Comparison of ENCODE assay signal across 17 cellular contexts in the genomic region with DNA sequence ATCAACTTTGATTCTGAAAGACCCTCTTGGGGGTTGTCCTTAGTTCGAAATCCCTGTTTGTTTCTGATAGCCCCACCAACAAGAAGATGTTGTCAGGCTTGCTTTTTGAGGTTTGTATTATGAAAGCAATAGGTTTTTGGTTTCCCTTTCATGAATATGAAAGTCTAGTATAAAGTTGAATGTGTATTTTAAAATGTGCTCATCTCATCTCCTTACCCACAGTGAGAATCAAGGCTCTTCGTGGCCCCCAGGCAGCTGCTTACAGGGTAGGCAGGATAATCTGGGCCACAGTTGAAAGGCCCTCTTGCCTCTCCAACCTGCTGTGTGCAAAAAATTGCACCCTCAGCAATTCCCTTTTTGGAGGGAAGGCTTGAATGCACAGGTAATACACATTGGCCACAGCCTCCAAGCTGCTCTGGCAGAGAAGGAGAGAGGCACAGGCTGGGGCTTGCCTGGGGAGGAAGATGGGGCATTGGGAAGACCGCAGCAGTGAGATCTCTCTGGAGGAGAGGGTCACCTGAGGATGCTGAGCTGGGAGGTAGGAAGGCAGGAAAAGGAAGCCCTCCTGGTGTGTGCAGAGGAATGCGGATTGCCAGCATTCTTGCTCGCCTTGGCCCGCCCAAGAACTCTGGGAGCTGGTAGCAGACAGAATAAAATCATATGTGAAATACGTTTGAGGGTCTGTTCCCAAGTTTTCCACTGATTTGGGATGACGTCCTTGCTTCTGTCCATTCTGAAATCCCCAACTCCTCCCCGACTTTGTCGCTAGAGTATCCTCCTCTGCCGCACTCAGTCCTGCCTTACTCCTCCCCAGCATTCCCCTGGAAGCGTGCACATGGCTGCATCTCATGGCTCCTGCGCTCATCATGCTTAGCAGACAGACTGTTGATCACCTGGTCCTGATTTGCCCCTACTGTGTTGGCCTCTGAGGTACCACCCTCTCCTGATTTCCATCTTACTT.
DNase-seq lines count a peak whose midpoint lies in the region; ATAC-seq and TF ChIP-seq lines count a peak whose summit lies in the region.
"Had no signal": no experiment of that assay in that cellular context is flagged by ENCODE, and none has a peak within 500 bp of the region (broad histone marks: within the 10 kb centered on the region; RNA-seq: fewer than 3 reads in every experiment).

No MANE protein-coding gene starts in this region.

- no peak overlapping the region for H2BK12ac ChIP-seq in mesenchymal stem cell (ENCODE audit: low read length in 2 of 2)

- no peak for ATAC-seq in naive thymus-derived CD8-positive, alpha-beta T cell
- ATAC-seq: gastroesophageal sphincter; left colon; natural killer cell; stimulated activated naive CD8-positive, alpha-beta T cell treated with anti-CD3 and anti-CD28 coated beads, Interleukin-15, Interleukin-2, amounts not matched to agents 100 U/mL and 50 U/mL, for 24 hours; T-cell had no signal

- peaks cover 9% of the 10 kb centered on the region for H3K4me1 ChIP-seq in MM.1S (ENCODE audit: low read length)
- H3K4me1 ChIP-seq in mammary epithelial cell (ENCODE audit: insufficient read depth, low read length) = peaks cover 16% of the 10 kb centered on the region
- no peaks in the 10 kb centered on the region for H3K4me1 ChIP-seq in mesenchymal stem cell (ENCODE audit: control insufficient read depth, insufficient read depth, low read depth, low read length)
- H3K4me1 ChIP-seq in tibial nerve = peaks cover 0 to 23% (median 0%) of the 10 kb centered on the region in 4 donors
- H3K4me1 ChIP-seq: gastroesophageal sphincter had no signal

- H3K4me3 Mint-ChIP-seq in naive thymus-derived CD8-positive, alpha-beta T cell = no peak overlapping the region
- H3K4me3 Mint-ChIP-seq: activated T-helper 1 cell treated with anti-CD3 and anti-CD28 coated beads, Interleukin-12 subunit alpha, Interleukin-12 subunit beta, Interleukin-2, Interleukin-4 antibody, amounts not matched to agents 30 ng/mL and 10 ng/mL and 1 ng/mL, durations not matched to agents 14 hours and 24 hours and 36 hours; natural killer cell; T-cell had no signal

- H2AFZ ChIP-seq in MM.1S (ENCODE audit: low read length) = no peak overlapping the region
- H2AFZ ChIP-seq in mammary epithelial cell (ENCODE audit: low read depth, low read length) = peak overlapping the region; percentile 56
- no peak overlapping the region for H2AFZ ChIP-seq in mesenchymal stem cell (ENCODE audit: low read depth, low read length)

- TF ChIP-seq POLR2A in tibial nerve (IDR thresholded peaks at IDR 0.05) = no peak

- peaks cover 0 to 2% (median 0%) of the 10 kb centered on the region in 9 donors for H3K9me3 Mint-ChIP-seq in naive thymus-derived CD8-positive, alpha-beta T cell
- H3K9me3 Mint-ChIP-seq: activated T-helper 1 cell treated with anti-CD3 and anti-CD28 coated beads, Interleukin-12 subunit alpha, Interleukin-12 subunit beta, Interleukin-2, Interleukin-4 antibody, amounts not matched to agents 30 ng/mL and 10 ng/mL and 1 ng/mL, durations not matched to agents 14 hours and 24 hours and 36 hours; natural killer cell; T-cell had no signal

- H3K23ac ChIP-seq in mesenchymal stem cell (ENCODE audit: low read length in 2 of 2) = no peak overlapping the region

- no peaks in the 10 kb centered on the region for H3K36me3 Mint-ChIP-seq in naive thymus-derived CD8-positive, alpha-beta T cell
- H3K36me3 Mint-ChIP-seq: natural killer cell, T-cell had no signal

- H3K27ac Mint-ChIP-seq in naive thymus-derived CD8-positive, alpha-beta T cell = peak overlapping the region in 2 of 10 donors; percentile 4 to 49
- H3K27ac Mint-ChIP-seq: activated T-helper 1 cell treated with anti-CD3 and anti-CD28 coated beads, Interleukin-12 subunit alpha, Interleukin-12 subunit beta, Interleukin-2, Interleukin-4 antibody, amounts not matched to agents 30 ng/mL and 10 ng/mL and 1 ng/mL, durations not matched to agents 14 hours and 24 hours and 36 hours; natural killer cell; T-cell had no signal

- H3K4me2 ChIP-seq in MM.1S (ENCODE audit: low read depth, low read length) (peak overlapping the region; percentile 7; the same call in 1 of the 2 replicates), mammary epithelial cell (ENCODE audit: insufficient read depth, low read depth, low read length) (peak overlapping the region; percentile 50), mesenchymal stem cell (ENCODE audit: low read length, poor library complexity, severe bottlenecking) (no peak overlapping the region)

- peaks cover 4 to 9% (median 8%) of the 10 kb centered on the region in 4 donors for H3K4me1 Mint-ChIP-seq in naive thymus-derived CD8-positive, alpha-beta T cell

- H3K79me1 ChIP-seq in mesenchymal stem cell (replicated peaks; ENCODE audit: low read length, poor library complexity, severe bottlenecking) = no peaks in the 10 kb centered on the region

- CTCF ChIA-PET in mammary epithelial cell (lab: Charles Lee; ENCODE audit: low non-redundant PET) = no interaction called here

- no peak overlapping the region for H2BK15ac ChIP-seq in mesenchymal stem cell (ENCODE audit: low read depth, poor library complexity, severe bottlenecking)

- H3K27ac ChIP-seq in MM.1S (ENCODE audit: low read length) (0 out of 2 replicates have a peak overlapping the region, but pooled peaks have one; percentile 4), mammary epithelial cell (ENCODE audit: insufficient read depth, low read depth, low read length) (no peak overlapping the region), mesenchymal stem cell (ENCODE audit: low read length, poor library complexity, severe bottlenecking) (no peak overlapping the region), tibial nerve (no peak overlapping the region)
- H3K27ac ChIP-seq: gastroesophageal sphincter had no signal

- H3K9ac ChIP-seq in MM.1S (ENCODE audit: low read length) (no peak overlapping the region), mammary epithelial cell (ENCODE audit: insufficient read depth, low read length) (no peak overlapping the region), mesenchymal stem cell (ENCODE audit: low read length) (peak overlapping the region; percentile 29)

- WGBS in mammary epithelial cell (ENCODE audit: low coverage, missing lambda C conversion rate) = 9% methylated on average over 10 of the region's 13 CpGs
- 61% methylated on average over 13 of the region's 13 CpGs for WGBS in mesenchymal stem cell
- WGBS in tibial nerve, 2 donors = 74 to 75% methylated on average over 13 of the region's 13 CpGs

- H4K20me1 ChIP-seq in MM.1S (ENCODE audit: insufficient read depth, low read length) (no peaks in the 10 kb centered on the region), mammary epithelial cell (ENCODE audit: insufficient read depth, low read length) (no peaks in the 10 kb centered on the region)

- no peak overlapping the region for H2AK5ac ChIP-seq in mesenchymal stem cell (ENCODE audit: low read length, severe bottlenecking)

- intact Hi-C loops in mammary epithelial cell (cut with micrococcal nuclease) = no loop called here

- no peak overlapping the region for H2BK120ac ChIP-seq in mesenchymal stem cell (ENCODE audit: low read depth, low read length)

- no TSS peak for BruUV-seq in mammary epithelial cell (replicated peaks; lab: Mats Ljungman, UMichigan)

- H3K4me3 ChIP-seq in MM.1S (ENCODE audit: low read length) (no peak overlapping the region), mammary epithelial cell (replicated peaks in 1 of 3; ENCODE audit: insufficient read depth in 1 of 3, low read depth in 2 of 3, low read length in 3 of 3) (no peak overlapping the region), mesenchymal stem cell (ENCODE audit: insufficient read depth in 1 of 2, low read depth in 1 of 2, low read length in 2 of 2) (peak overlapping the region in 1 of 2 experiments; percentile 66), tibial nerve (no peak overlapping the region)
- H3K4me3 ChIP-seq: gastroesophageal sphincter had no signal

- H4K8ac ChIP-seq in mesenchymal stem cell (ENCODE audit: low read length) = no peak overlapping the region

- no peak overlapping the region for H4K91ac ChIP-seq in mesenchymal stem cell (ENCODE audit: low read length)

- H3K27me3 ChIP-seq in MM.1S (replicated peaks; ENCODE audit: insufficient read depth, low read length) = no peaks in the 10 kb centered on the region
- no peaks in the 10 kb centered on the region for H3K27me3 ChIP-seq in mammary epithelial cell (ENCODE audit: insufficient read depth, low read length)
- peaks cover 69 to 85% of the 10 kb centered on the region in 2 experiments for H3K27me3 ChIP-seq in mesenchymal stem cell (ENCODE audit: control insufficient read depth in 1 of 2, insufficient read depth in 1 of 2, low read length in 2 of 2)
- no peaks in the 10 kb centered on the region for H3K27me3 ChIP-seq in tibial nerve

- H2BK5ac ChIP-seq in mesenchymal stem cell (ENCODE audit: low read depth, low read length, poor library complexity, severe bottlenecking) = no peak overlapping the region

- no peaks in the 10 kb centered on the region for H3K9me2 ChIP-seq in MM.1S (replicated peaks; ENCODE audit: insufficient read depth, low read length)

- no peak overlapping the region for H3K18ac ChIP-seq in mesenchymal stem cell (ENCODE audit: low read depth in 1 of 2, low read length in 2 of 2)

- H3K27me3 Mint-ChIP-seq in naive thymus-derived CD8-positive, alpha-beta T cell = peaks cover 0 to 29% (median 7%) of the 10 kb centered on the region in 5 donors

- H3K79me2 ChIP-seq in MM.1S (ENCODE audit: low read length) (no peaks in the 10 kb centered on the region), mammary epithelial cell (ENCODE audit: insufficient read depth, low read length) (no peaks in the 10 kb centered on the region)

- TF ChIP-seq CTCF in MM.1S (IDR thresholded peaks at IDR 0.05; ENCODE audit: low read length) (no peak), mammary epithelial cell (conservative IDR thresholded peaks at IDR 0.05 in 1 of 2, IDR thresholded peaks at IDR 0.05 in 1 of 2; ENCODE audit: extremely low read depth in 1 of 2, insufficient read depth in 1 of 2, low read depth in 1 of 2, low read length in 2 of 2) (no peak), tibial nerve (IDR thresholded peaks at IDR 0.05) (no peak)

- H3F3A ChIP-seq in MM.1S (ENCODE audit: insufficient read depth, low read length) = no peaks in the 10 kb centered on the region

- DNase-seq in DMS79 (lab: John Stamatoyannopoulos, UW) (peak; percentile 26), MM.1S (peak; percentile 35), mammary epithelial cell (peak; percentile 34), mesenchymal stem cell (no peak), NCI-H510A (lab: John Stamatoyannopoulos, UW) (no peak), cortex of kidney (lab: John Stamatoyannopoulos, UW) (no peak), tibial nerve (ENCODE audit: low spot score in 2 of 2) (no peak)
- DNase-seq in naive thymus-derived CD8-positive, alpha-beta T cell = no peak
- DNase-seq: effector CD4-positive, alpha-beta T cell; Karpas-422; natural killer cell; NCI-H2107; stimulated activated naive CD8-positive, alpha-beta T cell treated with anti-CD3 and anti-CD28 coated beads, Interleukin-15, Interleukin-2, amounts not matched to agents 100 U/mL and 50 U/mL, for 24 hours had no signal

- POLR2A ChIA-PET in naive thymus-derived CD8-positive, alpha-beta T cell (lab: Charles Lee) = no interaction called here

- in situ Hi-C loops in mammary epithelial cell (cut with MboI; ENCODE audit: low sequenced_read_pairs in 2 of 2) = no loop called here

- no peak for TF ChIP-seq EP300 in tibial nerve (IDR thresholded peaks at IDR 0.05)

- dilution Hi-C loops in mammary epithelial cell (cut with HindIII; ENCODE audit: low sequenced_read_pairs) = no loop called here

- H3K14ac ChIP-seq in mesenchymal stem cell (ENCODE audit: low read length in 2 of 2) = no peak overlapping the region

- H3K9me3 ChIP-seq in MM.1S (replicated peaks; ENCODE audit: insufficient read depth, low read length) (no peaks in the 10 kb centered on the region), mammary epithelial cell (replicated peaks; ENCODE audit: insufficient read depth, low read length) (no peaks in the 10 kb centered on the region), mesenchymal stem cell (ENCODE audit: control insufficient read depth, low read length) (peaks cover 17% of the 10 kb centered on the region), tibial nerve (no peaks in the 10 kb centered on the region)
- H3K9me3 ChIP-seq: gastroesophageal sphincter had no signal

- no peak overlapping the region for H3K4ac ChIP-seq in mesenchymal stem cell (ENCODE audit: low read depth in 1 of 2, low read length in 2 of 2)

- H3K36me3 ChIP-seq in MM.1S (replicated peaks; ENCODE audit: insufficient read depth, low read length) = no peaks in the 10 kb centered on the region
- no peaks in the 10 kb centered on the region for H3K36me3 ChIP-seq in mammary epithelial cell (ENCODE audit: insufficient read depth, low read length)
- no peaks in the 10 kb centered on the region for H3K36me3 ChIP-seq in mesenchymal stem cell (ENCODE audit: control insufficient read depth in 1 of 2, insufficient read depth in 2 of 2, low read depth in 1 of 2, low read length in 2 of 2)
- no peaks in the 10 kb centered on the region for H3K36me3 ChIP-seq in tibial nerve
- H3K36me3 ChIP-seq: gastroesophageal sphincter had no signal

Comparison
In these comparisons a context has a peak if more than half of its experiments do, and no peak if none do; other contexts are left out.
1. DNase-seq: peak in DMS79 (single experiment), MM.1S (single experiment) and mammary epithelial cell (single experiment); none in mesenchymal stem cell (single experiment), NCI-H510A (single experiment), cortex of kidney (single experiment), naive thymus-derived CD8-positive, alpha-beta T cell (0 of 10) and tibial nerve (0 of 2).